In the genomic region with DNA sequence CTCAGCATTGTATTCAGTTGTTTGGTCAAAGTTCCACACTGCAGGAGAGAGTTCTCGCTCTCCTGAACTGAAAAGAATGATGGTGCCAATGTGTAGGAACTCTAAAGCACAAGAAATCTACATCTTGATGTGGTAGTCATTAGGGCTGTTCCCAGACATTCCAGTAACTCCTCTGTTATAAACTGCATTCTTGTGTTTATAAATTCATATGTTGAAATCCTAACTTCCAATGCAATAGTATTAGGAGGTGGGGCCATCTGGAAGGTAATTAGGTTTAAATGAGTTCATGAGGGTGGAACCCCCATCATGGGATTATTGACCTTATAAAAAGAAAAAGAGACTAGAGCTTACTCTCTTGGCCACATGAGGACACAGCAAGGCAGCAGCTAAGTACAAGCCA, we compare ENCODE assay signal across 21 cellular contexts.
"Had no signal": no experiment of that assay in that cellular context is flagged by ENCODE, and none has a peak within 500 bp of the region (broad histone marks: within the 10 kb centered on the region; RNA-seq: fewer than 3 reads in every experiment).

No MANE protein-coding gene starts in this region.

- H3K9me3 ChIP-seq: gastrocnemius medialis, sigmoid colon, thoracic aorta, upper lobe of left lung had no signal

- H3K27ac ChIP-seq: esophagus muscularis mucosa, gastrocnemius medialis, left ventricle myocardium inferior, sigmoid colon, spleen, thoracic aorta, upper lobe of left lung had no signal

- H3K36me3 ChIP-seq: esophagus muscularis mucosa, gastrocnemius medialis, left ventricle myocardium inferior, sigmoid colon, spleen, thoracic aorta, upper lobe of left lung had no signal

- ATAC-seq: activated T-cell treated with anti-CD3 and anti-CD28 coated beads, Interleukin-2, amount 50 U/mL, for 4 hours; gastrocnemius medialis; stimulated activated memory B cell treated with anti-CD40 and anti-IgM and Interleukin-4, amounts not matched to agents 10 μg/mL and 1 μg/mL and 100 μg/mL, for 72 hours had no signal

- H3K4me3 ChIP-seq: esophagus muscularis mucosa, gastrocnemius medialis, left ventricle myocardium inferior, sigmoid colon, spleen, thoracic aorta, upper lobe of left lung had no signal

- FAIRE-seq: bronchial epithelial cell, kidney had no signal

- H3K27me3 ChIP-seq: gastrocnemius medialis, sigmoid colon, upper lobe of left lung had no signal

- H3K4me1 ChIP-seq: spleen, upper lobe of left lung had no signal

- DNase-seq: activated CD4-positive, alpha-beta T cell treated with anti-CD3 and anti-CD28 coated beads, Interleukin-2, amount 10 ng/mL, durations not matched to agents 7 days and 5 days; activated CD8-positive, alpha-beta memory T cell treated with anti-CD3 and anti-CD28 coated beads, Interleukin-2, amount 50 U/mL, for 4 hours; activated naive CD4-positive, alpha-beta T cell treated with anti-CD3 and anti-CD28 coated beads, Interleukin-2, amount 10 ng/mL, durations not matched to agents 7 days and 5 days; activated T-cell treated with anti-CD3 and anti-CD28 coated beads, Interleukin-2, amount 50 U/mL, for 4 hours; effector CD8-positive, alpha-beta T cell; gastrocnemius medialis; head of caudate nucleus; kidney; left ventricle myocardium inferior; occipital lobe; posterior cingulate gyrus; sigmoid colon; spleen; stimulated activated CD4-positive, alpha-beta T cell treated with anti-CD3 and anti-CD28 coated beads, Interleukin-4, amount 100 ng/mL, for 4 hours; T-helper 1 cell; T1000; upper lobe of left lung had no signal
